Comparison of ENCODE assay signal across 9 cellular contexts in the genomic region with DNA sequence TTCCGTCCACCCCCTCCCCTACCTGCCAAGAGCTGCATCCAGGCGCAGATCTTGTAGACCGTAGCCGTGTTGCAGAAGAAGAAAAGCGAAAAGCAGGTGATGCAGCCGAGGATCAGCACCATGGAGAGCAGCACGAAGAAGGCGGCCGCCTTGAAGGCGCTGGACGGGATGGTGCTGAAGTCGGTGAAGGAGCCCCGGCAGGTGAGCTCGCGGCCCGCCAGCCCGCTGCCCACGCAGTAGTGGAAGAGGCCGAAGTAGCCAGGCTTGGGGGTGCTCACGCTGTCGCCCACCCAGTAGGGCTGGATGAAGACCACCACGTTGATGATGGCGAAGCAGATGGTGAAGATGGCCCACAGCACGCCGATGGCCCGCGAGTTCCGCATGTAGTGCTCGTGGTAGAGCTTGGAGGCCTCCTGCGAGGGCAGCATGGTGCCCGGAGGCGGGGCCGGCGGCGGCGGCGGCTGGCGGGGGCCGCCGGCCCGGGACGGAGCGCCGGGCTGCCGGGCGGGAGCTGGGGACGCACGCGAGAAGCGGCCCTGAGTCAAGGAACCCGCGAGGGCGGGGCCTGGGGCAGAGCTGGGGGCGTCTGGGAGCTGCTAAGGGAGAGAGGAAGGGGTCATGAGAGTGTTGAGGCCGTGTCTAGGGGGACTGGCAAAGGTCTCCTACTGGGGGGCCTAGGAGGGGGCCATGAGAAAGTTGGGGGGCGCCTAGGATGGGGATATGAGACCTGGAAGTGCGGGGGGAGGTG.
DNase-seq lines count a peak whose midpoint lies in the region; ATAC-seq and TF ChIP-seq lines count a peak whose summit lies in the region.
"Had no signal": no experiment of that assay in that cellular context is flagged by ENCODE, and none has a peak within 500 bp of the region (broad histone marks: within the 10 kb centered on the region; RNA-seq: fewer than 3 reads in every experiment).

No MANE protein-coding gene starts in this region.

- H3K27me3 Mint-ChIP-seq in activated naive CD8-positive, alpha-beta T cell treated with anti-CD3 and anti-CD28 coated beads, Interleukin-2, amount 50 U/mL, for 24 hours, result peaks cover 55% of the 10 kb centered on the region

- DNase-seq in COLO829 (ENCODE audit: low spot score), result peak; percentile 38
- DNase-seq in NB4 (ENCODE audit: low read depth), result peak; percentile 32
- peak; percentile 40 for DNase-seq in activated naive CD8-positive, alpha-beta T cell treated with anti-CD3 and anti-CD28 coated beads, Interleukin-2, amount 50 U/mL, for 24 hours
- peak; percentile 2 to 41 for DNase-seq in stimulated activated CD4-positive, alpha-beta T cell treated with anti-CD3 and anti-CD28 coated beads, Interleukin-4, amount 100 ng/mL, for 4 hours
- DNase-seq in HPDE6-E6E7 (ENCODE audit: extremely low spot score), result no peak
- DNase-seq in NCI-H2107 treated with DMSO at 0.1 percent for 48 hours (lab: John Stamatoyannopoulos, UW; ENCODE audit: unreplicated experiment), result no peak

- peaks cover 1% of the 10 kb centered on the region for H3K36me3 Mint-ChIP-seq in activated naive CD8-positive, alpha-beta T cell treated with anti-CD3 and anti-CD28 coated beads, Interleukin-2, amount 50 U/mL, for 24 hours (ENCODE audit: low read depth)

- H3K4me3 Mint-ChIP-seq in activated naive CD8-positive, alpha-beta T cell treated with anti-CD3 and anti-CD28 coated beads, Interleukin-2, amount 50 U/mL, for 24 hours, result no peak overlapping the region
- H3K4me3 Mint-ChIP-seq: dendritic cell treated with granulocyte-macrophage colony-stimulating factor and Interleukin-4, amounts not matched to agents 40 ng/mL and 50 ng/mL, for 4 days had no signal

- H3K4me1 Mint-ChIP-seq in activated naive CD8-positive, alpha-beta T cell treated with anti-CD3 and anti-CD28 coated beads, Interleukin-2, amount 50 U/mL, for 24 hours, result peaks cover 2% of the 10 kb centered on the region

- H3K4me3 ChIP-seq in NB4 (ENCODE audit: low read depth, low read length) (no peak overlapping the region), iPS-18c (ENCODE audit: insufficient read depth, low read depth, low read length) (peak overlapping the region; percentile 71)

- no peak for TF ChIP-seq POLR2A in NB4 (IDR thresholded peaks at IDR 0.05; ENCODE audit: extremely low read depth, insufficient read length)

- TF ChIP-seq CTCF in NB4 (IDR thresholded peaks at IDR 0.05; ENCODE audit: low read depth, low read length), result no peak

- H3K9me3 Mint-ChIP-seq in activated naive CD8-positive, alpha-beta T cell treated with anti-CD3 and anti-CD28 coated beads, Interleukin-2, amount 50 U/mL, for 24 hours, result no peaks in the 10 kb centered on the region
- H3K9me3 Mint-ChIP-seq: dendritic cell treated with granulocyte-macrophage colony-stimulating factor and Interleukin-4, amounts not matched to agents 40 ng/mL and 50 ng/mL, for 4 days had no signal

- H3K27ac Mint-ChIP-seq in activated naive CD8-positive, alpha-beta T cell treated with anti-CD3 and anti-CD28 coated beads, Interleukin-2, amount 50 U/mL, for 24 hours, result no peak overlapping the region
- H3K27ac Mint-ChIP-seq: dendritic cell treated with granulocyte-macrophage colony-stimulating factor and Interleukin-4, amounts not matched to agents 40 ng/mL and 50 ng/mL, for 4 days had no signal

- no peaks in the 10 kb centered on the region for H3K9me3 ChIP-seq in iPS-18c (ENCODE audit: control insufficient read depth, insufficient read depth, low read length)

- no peak for ATAC-seq in activated naive CD8-positive, alpha-beta T cell treated with anti-CD3 and anti-CD28 coated beads, Interleukin-2, amount 50 U/mL, for 24 hours
- ATAC-seq in HG02642 (IDR thresholded peaks at IDR 0.05; ENCODE audit: poor library complexity, unreplicated experiment), result no peak

Comparison
In these comparisons a context has a peak if more than half of its experiments do, and no peak if none do; other contexts are left out.
1. DNase-seq: peak in COLO829 (single experiment), NB4 (single experiment), activated naive CD8-positive, alpha-beta T cell treated with anti-CD3 and anti-CD28 coated beads, Interleukin-2, amount 50 U/mL, for 24 hours (single experiment) and stimulated activated CD4-positive, alpha-beta T cell treated with anti-CD3 and anti-CD28 coated beads, Interleukin-4, amount 100 ng/mL, for 4 hours (2 of 2); none in HPDE6-E6E7 (single experiment) and NCI-H2107 treated with DMSO at 0.1 percent for 48 hours (single experiment).